ENCODE assay signal across 10 cellular contexts in the genomic region with DNA sequence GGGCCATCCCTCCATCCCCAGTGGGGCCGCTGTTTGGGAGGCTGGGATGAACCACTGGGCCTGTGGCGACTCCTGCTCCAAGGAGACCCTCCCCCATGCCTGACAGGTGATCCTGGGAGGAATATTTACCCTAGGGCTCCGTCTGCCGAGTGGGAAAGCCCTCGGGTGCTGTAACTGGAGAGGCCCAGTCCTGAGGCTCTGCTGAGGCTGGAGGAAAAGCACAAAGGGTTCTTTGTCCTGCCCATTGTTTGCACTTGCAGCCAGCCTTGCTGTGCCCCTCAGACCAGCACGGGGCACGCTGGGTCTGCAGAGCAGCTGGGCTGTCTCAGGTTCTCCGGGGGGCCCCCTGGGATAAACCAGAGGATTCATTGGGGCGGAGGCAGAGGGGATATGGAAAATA.
DNase-seq lines count a peak whose midpoint lies in the region; ATAC-seq, FAIRE-seq and TF ChIP-seq lines count a peak whose summit lies in the region.
"Had no signal": no experiment of that assay in that cellular context is flagged by ENCODE, and none has a peak within 500 bp of the region (broad histone marks: within the 10 kb centered on the region; RNA-seq: fewer than 3 reads in every experiment).

No MANE protein-coding gene starts in this region.

- H3K9ac ChIP-seq in kidney (ENCODE audit: low read length in 2 of 2) = no peak overlapping the region

- ATAC-seq in HG03108 (IDR thresholded peaks at IDR 0.05; ENCODE audit: unreplicated experiment) = no peak
- no peak for ATAC-seq in GM21737 (IDR thresholded peaks at IDR 0.05; ENCODE audit: unreplicated experiment)

- POLR2A ChIA-PET in RWPE1 (lab: Yijun Ruan, JAX; ENCODE audit: low non-redundant PET) = no interaction called here

- no peak for FAIRE-seq in kidney (lab: Jason Lieb, UNC)
- FAIRE-seq in urothelium cell line (lab: Jason Lieb, UNC) = no peak

- TF ChIP-seq CTCF in RWPE1 (conservative IDR thresholded peaks at IDR 0.05; ENCODE audit: low read depth) (no peak), kidney (IDR thresholded peaks at IDR 0.05; ENCODE audit: borderline replicate concordance, extremely low read depth, insufficient read depth) (no peak), GM13977 (IDR thresholded peaks at IDR 0.05; ENCODE audit: extremely low read depth, insufficient read depth, missing control alignments) (no peak)

- CTCF ChIA-PET in RWPE1 (lab: Yijun Ruan, JAX) = no interaction called here

- H3K4me3 ChIP-seq in kidney (ENCODE audit: low read length in 2 of 2) = no peak overlapping the region
- H3K4me3 ChIP-seq: breast epithelium had no signal

- H3K27ac ChIP-seq in RWPE1 (peak overlapping the region; percentile 11; the same call in 1 of the 2 replicates), kidney (ENCODE audit: low read depth in 2 of 2, low read length in 2 of 2) (no peak overlapping the region)
- H3K27ac ChIP-seq: breast epithelium, HL-60 had no signal

- H3K9me3 ChIP-seq in kidney (ENCODE audit: control insufficient read depth in 1 of 2, low read length in 2 of 2) = no peaks in the 10 kb centered on the region
- H3K9me3 ChIP-seq: breast epithelium had no signal

- in situ Hi-C loops in GM13977 (cut with MboI; ENCODE audit: low pct_unique_long_range_greater_than_20kb, low sequenced_read_pairs, unreplicated experiment) = no loop called here

- intact Hi-C loops in kidney (cut with DNase I) = no loop called here

- DNase-seq in NCI-H1105 treated with DMSO at 0.1 percent for 48 hours (lab: John Stamatoyannopoulos, UW) (peak; percentile 29), RWPE1 (ENCODE audit: low spot score) (no peak), kidney (peak; percentile 29), urothelium cell line (ENCODE audit: low spot score) (peak; percentile 94), GM13977 (ENCODE audit: low spot score) (no peak)
- DNase-seq: MM.1S had no signal

- no peaks in the 10 kb centered on the region for H3K4me1 ChIP-seq in kidney (ENCODE audit: control insufficient read depth in 1 of 2, insufficient read depth in 1 of 2, low read depth in 1 of 2, low read length in 2 of 2)

- H3K36me3 ChIP-seq in kidney (ENCODE audit: control insufficient read depth in 1 of 2, insufficient read depth in 2 of 2, low read length in 2 of 2) = no peaks in the 10 kb centered on the region
- H3K36me3 ChIP-seq: breast epithelium had no signal

Comparison
In these comparisons a context has a peak if more than half of its experiments do, and no peak if none do; other contexts are left out.
1. DNase-seq: peak in NCI-H1105 treated with DMSO at 0.1 percent for 48 hours (single experiment), kidney (single experiment) and urothelium cell line (single experiment); none in RWPE1 (single experiment) and GM13977 (single experiment).